In the genomic region with DNA sequence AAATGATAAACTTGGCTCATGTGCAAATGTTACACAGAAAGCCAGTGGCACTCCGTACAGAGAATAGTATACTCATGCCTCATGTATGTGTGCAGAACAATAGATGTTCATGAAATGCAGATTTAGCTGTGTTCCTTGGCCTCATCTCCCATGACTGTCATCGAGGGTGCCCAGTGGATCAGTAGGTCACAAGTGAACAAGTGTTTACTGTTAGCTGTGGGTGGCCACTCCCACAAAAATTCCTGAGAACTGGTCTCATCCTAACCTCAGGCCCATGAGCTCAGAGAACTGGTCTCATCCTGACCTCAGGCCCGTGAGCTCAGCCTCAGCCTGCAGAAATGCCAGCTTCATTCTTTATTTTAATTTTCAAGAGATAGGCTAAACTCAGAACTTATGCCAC, we compare ENCODE assay signal across 11 cellular contexts.
DNase-seq lines count a peak whose midpoint lies in the region; TF ChIP-seq lines count a peak whose summit lies in the region.
"Had no signal": no experiment of that assay in that cellular context is flagged by ENCODE, and none has a peak within 500 bp of the region (broad histone marks: within the 10 kb centered on the region; RNA-seq: fewer than 3 reads in every experiment).

No MANE protein-coding gene starts in this region.

- no peak overlapping the region for H3K4me3 ChIP-seq in AG04450 (ENCODE audit: low read depth, low read length)
- H3K4me3 ChIP-seq: ascending aorta had no signal

- H3K27ac ChIP-seq in AG04450 (ENCODE audit: low read depth, low read length) (no peak overlapping the region), epithelial cell of prostate (no peak overlapping the region)
- H3K27ac ChIP-seq: ascending aorta had no signal

- no peaks in the 10 kb centered on the region for H3K27me3 Mint-ChIP-seq in mesothelial cell of epicardium (ENCODE audit: low read depth)

- H3K9me3 ChIP-seq in AG04450 (ENCODE audit: control insufficient read depth, insufficient read depth, low read length), result no peaks in the 10 kb centered on the region
- H3K9me3 ChIP-seq: ascending aorta had no signal

- no peaks in the 10 kb centered on the region for H3K27me3 ChIP-seq in AG04450 (ENCODE audit: control insufficient read depth, insufficient read depth, low read length)
- H3K27me3 ChIP-seq: ascending aorta had no signal

- H3K4me1 Mint-ChIP-seq in mesothelial cell of epicardium, result peaks cover 48% of the 10 kb centered on the region

- no peak for TF ChIP-seq CTCF in AG04450 (IDR thresholded peaks at IDR 0.05; ENCODE audit: low read depth, low read length)
- TF ChIP-seq CTCF in mesothelial cell of epicardium (IDR thresholded peaks at IDR 0.05; ENCODE audit: unreplicated experiment), result no peak

- no peaks in the 10 kb centered on the region for H3K36me3 Mint-ChIP-seq in mesothelial cell of epicardium
- H3K36me3 Mint-ChIP-seq: WTC11 had no signal

- no peak overlapping the region for H3K4me3 Mint-ChIP-seq in mesothelial cell of epicardium
- H3K4me3 Mint-ChIP-seq: WTC11 had no signal

- DNase-seq in AG04450 (ENCODE audit: low read depth, low spot score), result peak; percentile 32
- DNase-seq in LHCN-M2 (ENCODE audit: low read depth), result peak; percentile 95
- peak; percentile 89 for DNase-seq in epithelial cell of prostate (ENCODE audit: low read depth, low spot score)
- no peak for DNase-seq in mesothelial cell of epicardium (ENCODE audit: low spot score in 2 of 2, unreplicated experiment in 2 of 2)
- no peak for DNase-seq in SK-N-DZ (ENCODE audit: low spot score)
- DNase-seq in activated naive CD4-positive, alpha-beta T cell treated with Interleukin-2 at 50 U/mL for 16 hours, result no peak
- DNase-seq in DMS 273 (lab: John Stamatoyannopoulos, UW; ENCODE audit: unreplicated experiment), result no peak
- DNase-seq in T-helper 1 cell, result no peak
- DNase-seq: NCI-H2227 treated with DMSO at 0.1 percent for 48 hours had no signal

- POLR2A ChIA-PET in AG04450 (lab: Yijun Ruan, JAX), result interaction anchor here (0.5 to 1.6 kb wide), 3 partner anchors 11 to 762 kb away, joined by 3 to 12 read pairs (median 3); a partner anchor contains a TSS

- CTCF ChIA-PET in AG04450 (lab: Charles Lee), result interaction anchor here (0.9 to 4.2 kb wide), 15 partner anchors 8 to 998 kb away, joined by 3 to 41 read pairs (median 6); a partner anchor contains a TSS

- no peaks in the 10 kb centered on the region for H3K9me3 Mint-ChIP-seq in mesothelial cell of epicardium
- H3K9me3 Mint-ChIP-seq: WTC11 had no signal

- H3K27ac Mint-ChIP-seq in mesothelial cell of epicardium, result peak overlapping the region; percentile 48
- H3K27ac Mint-ChIP-seq: WTC11 had no signal

Comparison
In these comparisons a context has a peak if more than half of its experiments do, and no peak if none do; other contexts are left out.
1. DNase-seq: peak in AG04450 (single experiment), LHCN-M2 (single experiment) and epithelial cell of prostate (single experiment); none in mesothelial cell of epicardium (0 of 2), SK-N-DZ (single experiment), activated naive CD4-positive, alpha-beta T cell treated with Interleukin-2 at 50 U/mL for 16 hours (single experiment), DMS 273 (single experiment) and T-helper 1 cell (0 of 5).